ENCODE assay signal across 8 cellular contexts in the genomic region with DNA sequence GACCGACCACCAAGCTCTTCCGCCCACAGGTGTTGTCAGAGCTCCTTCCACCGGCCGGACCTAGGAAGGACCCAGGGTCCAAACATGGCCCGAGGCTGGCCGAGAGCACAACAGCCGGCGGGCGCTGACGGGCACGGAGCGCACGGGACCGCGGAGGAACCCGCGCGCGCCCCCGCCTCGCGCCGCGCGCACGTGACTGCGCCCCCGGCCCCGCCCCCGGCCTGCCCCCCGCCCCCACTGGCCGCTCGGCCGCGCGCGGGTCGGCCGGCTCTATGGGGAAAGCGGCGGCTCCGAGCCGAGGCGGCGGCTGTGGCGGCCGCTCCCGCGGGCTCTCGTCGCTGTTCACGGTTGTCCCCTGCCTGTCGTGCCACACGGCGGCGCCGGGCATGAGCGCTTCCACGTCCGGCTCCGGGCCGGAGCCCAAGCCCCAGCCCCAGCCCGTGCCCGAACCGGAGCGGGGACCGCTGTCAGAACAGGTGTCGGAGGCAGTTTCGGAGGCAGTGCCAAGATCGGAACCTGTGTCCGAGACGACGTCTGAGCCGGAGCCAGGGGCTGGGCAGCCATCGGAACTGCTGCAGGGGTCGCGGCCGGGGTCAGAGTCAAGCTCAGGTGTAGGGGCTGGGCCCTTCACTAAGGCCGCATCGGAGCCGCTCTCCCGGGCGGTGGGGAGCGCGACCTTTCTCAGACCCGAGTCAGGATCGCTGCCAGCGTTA. TPM values are rescaled to one million over a fixed set of nuclear protein-coding genes. Genes with fewer than 3 reads are reported as not detected.
DNase-seq lines count a peak whose midpoint lies in the region; ATAC-seq, FAIRE-seq and TF ChIP-seq lines count a peak whose summit lies in the region.

A gene with protein sequence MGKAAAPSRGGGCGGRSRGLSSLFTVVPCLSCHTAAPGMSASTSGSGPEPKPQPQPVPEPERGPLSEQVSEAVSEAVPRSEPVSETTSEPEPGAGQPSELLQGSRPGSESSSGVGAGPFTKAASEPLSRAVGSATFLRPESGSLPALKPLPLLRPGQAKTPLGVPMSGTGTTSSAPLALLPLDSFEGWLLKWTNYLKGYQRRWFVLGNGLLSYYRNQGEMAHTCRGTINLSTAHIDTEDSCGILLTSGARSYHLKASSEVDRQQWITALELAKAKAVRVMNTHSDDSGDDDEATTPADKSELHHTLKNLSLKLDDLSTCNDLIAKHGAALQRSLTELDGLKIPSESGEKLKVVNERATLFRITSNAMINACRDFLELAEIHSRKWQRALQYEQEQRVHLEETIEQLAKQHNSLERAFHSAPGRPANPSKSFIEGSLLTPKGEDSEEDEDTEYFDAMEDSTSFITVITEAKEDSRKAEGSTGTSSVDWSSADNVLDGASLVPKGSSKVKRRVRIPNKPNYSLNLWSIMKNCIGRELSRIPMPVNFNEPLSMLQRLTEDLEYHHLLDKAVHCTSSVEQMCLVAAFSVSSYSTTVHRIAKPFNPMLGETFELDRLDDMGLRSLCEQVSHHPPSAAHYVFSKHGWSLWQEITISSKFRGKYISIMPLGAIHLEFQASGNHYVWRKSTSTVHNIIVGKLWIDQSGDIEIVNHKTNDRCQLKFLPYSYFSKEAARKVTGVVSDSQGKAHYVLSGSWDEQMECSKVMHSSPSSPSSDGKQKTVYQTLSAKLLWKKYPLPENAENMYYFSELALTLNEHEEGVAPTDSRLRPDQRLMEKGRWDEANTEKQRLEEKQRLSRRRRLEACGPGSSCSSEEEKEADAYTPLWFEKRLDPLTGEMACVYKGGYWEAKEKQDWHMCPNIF (plus strand): TSS at position 237 of the 713 bp plus-strand sequence. CDS start 36 bp downstream, at position 273.

- peaks cover 11% of the 10 kb centered on the region for H3K4me1 Mint-ChIP-seq in T-helper 1 cell treated with Interleukin-12 subunit alpha and Interleukin-12 subunit beta and Interleukin-4 antibody, amounts not matched to agents 30 μg/mL and 1 μg/mL, for 36 hours (ENCODE audit: low read depth)

- intact Hi-C loops in K562 (cut with micrococcal nuclease): no loop called here
- intact Hi-C loops in sigmoid colon (cut with DNase I): loop anchor here (2.0 kb wide), 1 partner anchor 60 kb away; the partner anchor contains the start of gene SLC35E4

- peaks cover 16% of the 10 kb centered on the region for H3K27me3 Mint-ChIP-seq in T-helper 1 cell treated with Interleukin-12 subunit alpha and Interleukin-12 subunit beta and Interleukin-4 antibody, amounts not matched to agents 30 μg/mL and 1 μg/mL, for 36 hours (ENCODE audit: low read depth)

- H2AFZ ChIP-seq in ACC112 (ENCODE audit: low read length, unreplicated experiment) (no peak within 1 kb of the TSS), K562 (ENCODE audit: low read depth, low read length) (peak within 1 kb of the TSS; percentile 79)

- H3K27me3 ChIP-seq in ACC112 (ENCODE audit: insufficient read depth, low read length) (no peaks in the 10 kb centered on the region), K562 (ENCODE audit: control insufficient read depth in 2 of 2, insufficient read depth in 2 of 2, low read length in 2 of 2) (no peaks in the 10 kb centered on the region), iPS-18a (ENCODE audit: control insufficient read depth, insufficient read depth, low read length) (peaks cover 29% of the 10 kb centered on the region), sigmoid colon (no peaks in the 10 kb centered on the region)

- H3K4me3 ChIP-seq in ACC112 (ENCODE audit: low read depth, low read length): peak within 1 kb of the TSS; percentile 76
- H3K4me3 ChIP-seq in K562: peak within 1 kb of the TSS; percentile 34; the same call in 1 of the 2 replicates
- H3K4me3 ChIP-seq in iPS-18a (ENCODE audit: low read length): peak within 1 kb of the TSS; percentile 78
- H3K4me3 ChIP-seq in sigmoid colon: peak within 1 kb of the TSS; percentile 58 to 74 (median 60)

- DNase-seq in K562 (ENCODE audit: extremely low read depth in 1 of 4, low spot score in 3 of 4): peak in 3 of 4 experiments; percentile 43 to 80 (median 75)
- peak; percentile 62 for DNase-seq in sigmoid colon

- no peaks in the 10 kb centered on the region for H3K9me1 ChIP-seq in K562 (ENCODE audit: control insufficient read depth, insufficient read depth, low read length)

- no peak for TF ChIP-seq RAD21 in K562 (CRISPR knock-in tag; conservative IDR thresholded peaks at IDR 0.05 in 1 of 2, IDR thresholded peaks at IDR 0.05 in 1 of 2)

- H3K27ac Mint-ChIP-seq in T-helper 1 cell treated with Interleukin-12 subunit alpha and Interleukin-12 subunit beta and Interleukin-4 antibody, amounts not matched to agents 30 μg/mL and 1 μg/mL, for 36 hours: peak within 1 kb of the TSS; percentile 87

- H3K9ac ChIP-seq in K562 (ENCODE audit: insufficient read depth in 1 of 2, low read depth in 2 of 2, low read length in 2 of 2) (peak within 1 kb of the TSS in 1 of 2 experiments; percentile 87; a peak in 2 of 4 replicates), iPS-18a (ENCODE audit: low read length) (peak within 1 kb of the TSS; percentile 66)

- no peaks in the 10 kb centered on the region for H3K36me3 Mint-ChIP-seq in T-helper 1 cell treated with Interleukin-12 subunit alpha and Interleukin-12 subunit beta and Interleukin-4 antibody, amounts not matched to agents 30 μg/mL and 1 μg/mL, for 36 hours (ENCODE audit: low read depth)

- H3K27ac ChIP-seq in ACC112 (ENCODE audit: low read depth, low read length) (no peak within 1 kb of the TSS), K562 (ENCODE audit: extremely low read depth, low read depth, low read length) (no peak within 1 kb of the TSS), iPS-18a (ENCODE audit: low read length) (peak within 1 kb of the TSS; percentile 24), sigmoid colon (peak within 1 kb of the TSS in 2 of 4 donors; percentile 22 to 43)

- H3K36me3 ChIP-seq in ACC112 (ENCODE audit: insufficient read depth, low read length): no peaks in the 10 kb centered on the region
- no peaks in the 10 kb centered on the region for H3K36me3 ChIP-seq in K562 (ENCODE audit: control insufficient read depth, insufficient read depth, low read length)
- no peaks in the 10 kb centered on the region for H3K36me3 ChIP-seq in iPS-18a (ENCODE audit: control insufficient read depth, low read depth, low read length)
- H3K36me3 ChIP-seq in sigmoid colon: no peaks in the 10 kb centered on the region

- BruUV-seq in K562 (replicated peaks; lab: Mats Ljungman, UMichigan): no TSS peak

- peak within 1 kb of the TSS; percentile 87 for H3K4me3 Mint-ChIP-seq in T-helper 1 cell treated with Interleukin-12 subunit alpha and Interleukin-12 subunit beta and Interleukin-4 antibody, amounts not matched to agents 30 μg/mL and 1 μg/mL, for 36 hours

- TF ChIP-seq CTCF in K562 (IDR thresholded peaks at IDR 0.05 in 2 of 3, conservative IDR thresholded peaks at IDR 0.05 in 1 of 3; ENCODE audit: insufficient read depth in 2 of 3, low read depth in 1 of 3, low read length in 3 of 3) (no peak), sigmoid colon (IDR thresholded peaks at IDR 0.05) (no peak)

- H3K79me2 ChIP-seq in ACC112 (ENCODE audit: control insufficient read depth, insufficient read depth, low read length, unreplicated experiment) (no peaks in the 10 kb centered on the region), K562 (ENCODE audit: control insufficient read depth, insufficient read depth, low read length) (no peaks in the 10 kb centered on the region)

- H3K4me2 ChIP-seq in K562 (ENCODE audit: insufficient read depth, low read length): peak within 1 kb of the TSS; percentile 60

- TF ChIP-seq POLR2A in K562 (conservative IDR thresholded peaks at IDR 0.05) (no peak), sigmoid colon (IDR thresholded peaks at IDR 0.05) (no peak)

- TF ChIP-seq EP300 in K562 (IDR thresholded peaks at IDR 0.05; ENCODE audit: low read length) (no peak), sigmoid colon (IDR thresholded peaks at IDR 0.05) (no peak)

- FAIRE-seq in K562 (lab: Jason Lieb, UNC): no peak

- H3K9me3 ChIP-seq in K562 (replicated peaks; ENCODE audit: control insufficient read depth, insufficient read depth, low read depth, low read length): no peaks in the 10 kb centered on the region
- H3K9me3 ChIP-seq in iPS-18a (ENCODE audit: control insufficient read depth, low read depth, low read length): no peaks in the 10 kb centered on the region
- no peaks in the 10 kb centered on the region for H3K9me3 ChIP-seq in sigmoid colon

- no peaks in the 10 kb centered on the region for H3K4me1 ChIP-seq in ACC112 (ENCODE audit: control insufficient read depth, insufficient read depth, low read length, unreplicated experiment)
- peaks cover 8 to 24% of the 10 kb centered on the region in 2 experiments; a peak in 4 of 5 replicates for H3K4me1 ChIP-seq in K562 (replicated peaks in 1 of 2; ENCODE audit: control insufficient read depth in 2 of 2, insufficient read depth in 2 of 2, low read length in 2 of 2)
- no peaks in the 10 kb centered on the region for H3K4me1 ChIP-seq in iPS-18a (ENCODE audit: control insufficient read depth, low read depth, low read length)
- H3K4me1 ChIP-seq in sigmoid colon: peaks cover 0 to 14% (median 10%) of the 10 kb centered on the region in 4 donors

- CTCF ChIA-PET in K562 (lab: Yijun Ruan, JAX; ENCODE audit: low intra/inter-chr PET ratio): no interaction called here

- WGBS in K562 (ENCODE audit: insufficient coverage, low coverage, missing lambda C conversion rate): 10% methylated on average over 38 of the region's 88 CpGs
- WGBS in sigmoid colon, 2 donors: 2 to 3% methylated on average over 88 of the region's 88 CpGs

- POLR2A ChIA-PET in K562 (lab: Yijun Ruan, JAX): interaction anchor here (1.0 kb wide), 1 partner anchor 35 kb away, joined by 3 read pairs; no protein-coding TSS in a partner anchor

- in situ Hi-C loops in K562 (cut with MboI): no loop called here

- no peaks in the 10 kb centered on the region for H4K20me1 ChIP-seq in K562 (replicated peaks; ENCODE audit: control insufficient read depth, insufficient read depth, low read length)

- peak; percentile 57 for ATAC-seq in GM19324 (IDR thresholded peaks at IDR 0.05; ENCODE audit: low FRiP score, unreplicated experiment)
- ATAC-seq in K562: peak; percentile 77
- no peak for ATAC-seq in GM18861 (IDR thresholded peaks at IDR 0.05; ENCODE audit: unreplicated experiment)
- no peak for ATAC-seq in HG02981 (IDR thresholded peaks at IDR 0.05; ENCODE audit: unreplicated experiment)

- H3K9me3 Mint-ChIP-seq in T-helper 1 cell treated with Interleukin-12 subunit alpha and Interleukin-12 subunit beta and Interleukin-4 antibody, amounts not matched to agents 30 μg/mL and 1 μg/mL, for 36 hours: no peaks in the 10 kb centered on the region

RNA-seq across cellular contexts. Expression of the gene that starts here (rescaled TPM):
- total RNA-seq in K562 (2011; cell fraction: chromatin; rRNA removed; ENCODE audit: low replicate concordance): 38.2 and 49.5 TPM in 2 replicates
- total RNA-seq in K562 (2011; cell fraction: nucleolus; rRNA removed): 22.2 and 25.8 TPM in 2 replicates
- total RNA-seq in K562 (2011; cell fraction: nucleoplasm; rRNA removed): 24.9 and 29.2 TPM in 2 replicates
- total RNA-seq in K562 (2014; rRNA removed) (24.1 and 27.4 TPM in 2 replicates), K562 (2014; rRNA removed; fragmentation: Illumina TruSeq; extraction: Trizol) (9.8 and 11.4 TPM in 2 replicates), K562 (2015; rRNA removed; fragmentation: Illumina TruSeq; extraction: Trizol) (13.5 and 14.5 TPM in 2 replicates), K562 (2021) (28.8 and 31.3 TPM in 2 replicates), sigmoid colon (1 to 10 TPM; 1.4 to 3.0 (median 2.1) TPM)
- polyA plus RNA-seq in K562 (2011; rRNA removed) (18.5 and 29.5 TPM in 2 replicates), K562 (2014; fragmentation: Illumina TruSeq; extraction: Trizol) (23.3 and 26.0 TPM in 2 replicates), K562 (2014; fragmentation: Nextera tagmentation; extraction: Ambion mirVana) (under 1 TPM; 0.52 to 0.55 TPM), K562 (2014; rRNA removed) (21.6 and 23.4 TPM in 2 replicates), sigmoid colon (1 to 10 TPM; 1.2 to 1.6 (median 1.5) TPM)
- polyA plus RNA-seq in K562 (2011; cell fraction: cytosol; rRNA removed): 15.5 and 43.5 TPM in 2 replicates
- 18.5 and 38.5 TPM in 2 replicates for polyA plus RNA-seq in K562 (2011; cell fraction: nucleus; rRNA removed)
- polyA plus RNA-seq in K562 (2012): 11.3 and 15.6 TPM in 2 replicates
- 16.4 and 28.3 TPM in 2 replicates for polyA minus RNA-seq in K562 (2011; rRNA and poly(A)+ RNA removed)
- 9.6 and 23.8 TPM in 2 replicates for polyA minus RNA-seq in K562 (2011; cell fraction: cytosol; rRNA and poly(A)+ RNA removed)
- 14.6 and 17.6 TPM in 2 replicates for polyA minus RNA-seq in K562 (2011; cell fraction: nucleus; rRNA and poly(A)+ RNA removed)

Comparison
In these comparisons a context has a peak if more than half of its experiments do, and no peak if none do; other contexts are left out.
1. ATAC-seq: peak in GM19324 (single experiment) and K562 (single experiment); none in GM18861 (single experiment) and HG02981 (single experiment).
2. Peak in every context shown above with its lines, with median percentiles within 50 percentile points of each other: H3K4me3 ChIP-seq.